ENCODE assay signal across 8 cellular contexts in genomic region chr11:34653851-34654490, GRCh38. TPM values are rescaled to one million over a fixed set of nuclear protein-coding genes. Genes with fewer than 3 reads are reported as not detected.
A peak's percentile ranks its signal among the peaks of the same experiment; 100 is the strongest.
DNase-seq lines count a peak whose midpoint lies in the region; ATAC-seq, FAIRE-seq and TF ChIP-seq lines count a peak whose summit lies in the region.

No MANE protein-coding gene starts in this region.

- peaks cover 0 to 19% of the 10 kb centered on the region in 2 donors for H3K36me3 ChIP-seq in body of pancreas (replicated peaks in 1 of 2; ENCODE audit: insufficient read depth in 1 of 2, low read depth in 2 of 2)
- H3K36me3 ChIP-seq in lung (ENCODE audit: control insufficient read depth in 2 of 2, insufficient read depth in 2 of 2, low read length in 2 of 2) = no peaks in the 10 kb centered on the region

- intact Hi-C loops in body of pancreas (cut with DNase I) = no loop called here

- WGBS in body of pancreas, 2 donors = 26 to 28% methylated on average over 12 of the region's 12 CpGs
- WGBS in lung, 2 donors = 59 to 67% methylated on average over 12 of the region's 12 CpGs

- H3K4me3 ChIP-seq in body of pancreas (no peak overlapping the region), lung (no peak overlapping the region)

- H3K27me3 ChIP-seq in body of pancreas = no peaks in the 10 kb centered on the region
- H3K27me3 ChIP-seq in lung (ENCODE audit: control insufficient read depth, insufficient read depth) = no peaks in the 10 kb centered on the region

- TF ChIP-seq CTCF in AG09319 (IDR thresholded peaks at IDR 0.05; ENCODE audit: low read depth, low read length) (peak; percentile 15), body of pancreas (IDR thresholded peaks at IDR 0.05) (peak; percentile 15 to 72 (median 58)), lung (IDR thresholded peaks at IDR 0.05; ENCODE audit: control extremely low read depth, extremely low read depth) (no peak)

- peaks cover 58% of the 10 kb centered on the region for H3K4me1 ChIP-seq in body of pancreas
- peaks cover 0 to 4% of the 10 kb centered on the region in 2 donors for H3K4me1 ChIP-seq in lung (ENCODE audit: control insufficient read depth in 2 of 2, insufficient read depth in 2 of 2, low read length in 2 of 2)

- ATAC-seq in body of pancreas (peak; percentile 82), lung (ENCODE audit: insufficient read depth, low FRiP score) (peak; percentile 73)

- no peaks in the 10 kb centered on the region for H3K9me3 ChIP-seq in body of pancreas
- H3K9me3 ChIP-seq in lung (ENCODE audit: control insufficient read depth in 2 of 2, insufficient read depth in 1 of 2, low read length in 1 of 2) = peaks cover 0 to 2% of the 10 kb centered on the region in 2 donors

- H3K27ac ChIP-seq in body of pancreas = peak overlapping the region; percentile 70 to 79 (median 72)
- H3K27ac ChIP-seq in lung (ENCODE audit: low read depth in 1 of 2, low read length in 1 of 2) = peak overlapping the region in 1 of 2 donors; percentile 80

- TF ChIP-seq POLR2A in body of pancreas (IDR thresholded peaks at IDR 0.05) = no peak

- FAIRE-seq in HTR-8/SVneo (lab: Jason Lieb, UNC) = peak; percentile 66

- DNase-seq in AG09319 (ENCODE audit: extremely low read depth, low read depth) (peak; percentile 92), HTR-8/SVneo (ENCODE audit: insufficient read length, low spot score) (peak; percentile 59), body of pancreas (peak; percentile 74 to 89 (median 84)), lung (ENCODE audit: low spot score) (peak; percentile 63), epidermal melanocyte (ENCODE audit: insufficient read length, low spot score) (no peak), NCI-H524 treated with DMSO at 0.1 percent for 48 hours (lab: John Stamatoyannopoulos, UW) (no peak), NCI-H2196 treated with DMSO at 0.1 percent for 48 hours (lab: John Stamatoyannopoulos, UW; ENCODE audit: unreplicated experiment) (no peak)
- DNase-seq in activated naive CD4-positive, alpha-beta T cell treated with anti-CD3 and anti-CD28 coated beads, Interleukin-2, amount 50 U/mL, for 16 hours = no peak

RNA-seq across cellular contexts. Expression of gene EHF, which starts 33.1 kb away (rescaled TPM):
- total RNA-seq in body of pancreas (10 to 100 TPM; 21.4 to 40.5 TPM), lung (100 to 1,000 TPM in 1 of 2 donors, 10 to 100 TPM in 1; 82.5 to 144 TPM)
- 10 to 100 TPM in 1 of 2 donors, 1 to 10 TPM in 1; 8.9 to 43.4 TPM for polyA plus RNA-seq in lung

Comparison
In these comparisons a context has a peak if more than half of its experiments do, and no peak if none do; other contexts are left out.
1. DNase-seq: peak in AG09319 (single experiment), HTR-8/SVneo (single experiment), body of pancreas (4 of 4) and lung (single experiment); none in epidermal melanocyte (single experiment), NCI-H524 treated with DMSO at 0.1 percent for 48 hours (single experiment), activated naive CD4-positive, alpha-beta T cell treated with anti-CD3 and anti-CD28 coated beads, Interleukin-2, amount 50 U/mL, for 16 hours (single experiment) and NCI-H2196 treated with DMSO at 0.1 percent for 48 hours (single experiment).